Comparison of ENCODE assay signal across 23 cellular contexts in genomic region chr22:32308191-32308590, GRCh38. TPM values are rescaled to one million over a fixed set of nuclear protein-coding genes. Genes with fewer than 3 reads are reported as not detected.
DNase-seq lines count a peak whose midpoint lies in the region; ATAC-seq and TF ChIP-seq lines count a peak whose summit lies in the region.
"Had no signal": no experiment of that assay in that cellular context is flagged by ENCODE, and none has a peak within 500 bp of the region (broad histone marks: within the 10 kb centered on the region; RNA-seq: fewer than 3 reads in every experiment).

No MANE protein-coding gene starts in this region.

- no peaks in the 10 kb centered on the region for H3K36me3 Mint-ChIP-seq in glutamatergic neuron (ENCODE audit: unreplicated experiment)
- no peaks in the 10 kb centered on the region for H3K36me3 Mint-ChIP-seq in nephron progenitor cell (ENCODE audit: low read depth)
- no peaks in the 10 kb centered on the region for H3K36me3 Mint-ChIP-seq in CD8-positive, alpha-beta memory T cell
- H3K36me3 Mint-ChIP-seq: CD4-positive, CD25-positive, alpha-beta regulatory T cell; CD8-positive, alpha-beta T cell had no signal

- no peaks in the 10 kb centered on the region for H3K27me3 ChIP-seq in testis
- H3K27me3 ChIP-seq in uterus = no peaks in the 10 kb centered on the region
- no peaks in the 10 kb centered on the region for H3K27me3 ChIP-seq in CD8-positive, alpha-beta memory T cell (ENCODE audit: insufficient read depth, low read length, poor library complexity, severe bottlenecking)

- no peak overlapping the region for H3K4me3 ChIP-seq in testis
- no peak overlapping the region for H3K4me3 ChIP-seq in uterus
- no peak overlapping the region for H3K4me3 ChIP-seq in CD8-positive, alpha-beta memory T cell (ENCODE audit: low read length)
- H3K4me3 ChIP-seq: GM23338 had no signal

- H3K4me3 Mint-ChIP-seq in glutamatergic neuron (ENCODE audit: unreplicated experiment) = no peak overlapping the region
- H3K4me3 Mint-ChIP-seq in nephron progenitor cell = no peak overlapping the region
- H3K4me3 Mint-ChIP-seq in CD8-positive, alpha-beta memory T cell = no peak overlapping the region
- H3K4me3 Mint-ChIP-seq: CD4-positive, CD25-positive, alpha-beta regulatory T cell; CD8-positive, alpha-beta T cell; GM23338 had no signal

- ATAC-seq in Right ventricle myocardium inferior (no peak), left ventricle myocardium superior (no peak)
- ATAC-seq: CD8-positive, alpha-beta T cell; GM23338; HCT116 had no signal

- peaks cover 4% of the 10 kb centered on the region for H3K4me1 Mint-ChIP-seq in glutamatergic neuron (ENCODE audit: low read depth, unreplicated experiment)
- peaks cover 11% of the 10 kb centered on the region for H3K4me1 Mint-ChIP-seq in nephron progenitor cell
- H3K4me1 Mint-ChIP-seq in CD8-positive, alpha-beta memory T cell = no peaks in the 10 kb centered on the region
- H3K4me1 Mint-ChIP-seq: CD4-positive, CD25-positive, alpha-beta regulatory T cell had no signal

- TF ChIP-seq POLR2A in testis (IDR thresholded peaks at IDR 0.05) (no peak), uterus (IDR thresholded peaks at IDR 0.05) (no peak)

- H3K27ac Mint-ChIP-seq in glutamatergic neuron (ENCODE audit: unreplicated experiment) (peak overlapping the region; percentile 40), nephron progenitor cell (peak overlapping the region; percentile 46)
- H3K27ac Mint-ChIP-seq in CD8-positive, alpha-beta memory T cell = no peak overlapping the region
- H3K27ac Mint-ChIP-seq: CD4-positive, CD25-positive, alpha-beta regulatory T cell; CD8-positive, alpha-beta T cell; GM23338 had no signal

- WGBS in testis, 2 donors = 54 to 90% methylated on average over 7 of the region's 7 CpGs

- H3K27me3 Mint-ChIP-seq in glutamatergic neuron (ENCODE audit: unreplicated experiment) = peaks cover 5% of the 10 kb centered on the region
- peaks cover 26% of the 10 kb centered on the region for H3K27me3 Mint-ChIP-seq in nephron progenitor cell (ENCODE audit: low read depth, poor library complexity)
- peaks cover 19 to 59% of the 10 kb centered on the region in 2 donors for H3K27me3 Mint-ChIP-seq in CD8-positive, alpha-beta memory T cell

- H3K27ac ChIP-seq in testis (no peak overlapping the region), uterus (no peak overlapping the region)
- H3K27ac ChIP-seq in CD8-positive, alpha-beta memory T cell (ENCODE audit: low read depth, low read length) = no peak overlapping the region
- H3K27ac ChIP-seq: C4-2B had no signal

- TF ChIP-seq CTCF in glutamatergic neuron (IDR thresholded peaks at IDR 0.05; ENCODE audit: partially characterized antibody, unreplicated experiment) (no peak), nephron progenitor cell (IDR thresholded peaks at IDR 0.05) (no peak), testis (IDR thresholded peaks at IDR 0.05) (no peak), uterus (IDR thresholded peaks at IDR 0.05) (no peak)

- POLR2A ChIA-PET in CD8-positive, alpha-beta memory T cell (lab: Charles Lee) = no interaction called here

- intact Hi-C loops in Right ventricle myocardium inferior (cut with DNase I) = no loop called here
- intact Hi-C loops in left ventricle myocardium superior (cut with micrococcal nuclease) = no loop called here
- intact Hi-C loops in testis (cut with DNase I; ENCODE audit: low total_unique reads) = no loop called here
- intact Hi-C loops in uterus (cut with DNase I; ENCODE audit: low total_unique reads) = no loop called here

- CTCF ChIA-PET in CD8-positive, alpha-beta memory T cell (lab: Charles Lee) = no interaction called here

- H3K4me1 ChIP-seq in testis = no peaks in the 10 kb centered on the region
- H3K4me1 ChIP-seq in uterus = no peaks in the 10 kb centered on the region
- no peaks in the 10 kb centered on the region for H3K4me1 ChIP-seq in CD8-positive, alpha-beta memory T cell (ENCODE audit: insufficient read depth, low read length)

- no peaks in the 10 kb centered on the region for H3K9me3 ChIP-seq in testis
- no peaks in the 10 kb centered on the region for H3K9me3 ChIP-seq in uterus
- no peaks in the 10 kb centered on the region for H3K9me3 ChIP-seq in CD8-positive, alpha-beta memory T cell (ENCODE audit: low read length)

- H3K36me3 ChIP-seq in testis (ENCODE audit: low read depth, missing control alignments) (no peaks in the 10 kb centered on the region), uterus (no peaks in the 10 kb centered on the region)
- no peaks in the 10 kb centered on the region for H3K36me3 ChIP-seq in CD8-positive, alpha-beta memory T cell (ENCODE audit: insufficient read depth, low read length)

- DNase-seq in Right ventricle myocardium inferior (ENCODE audit: missing footprints) (peak; percentile 43), left ventricle myocardium superior (no peak), glutamatergic neuron (no peak), nephron progenitor cell (no peak), testis (peak; percentile 5), uterus (no peak)
- no peak for DNase-seq in CD8-positive, alpha-beta memory T cell
- DNase-seq: Calu3; CD4-positive, CD25-positive, alpha-beta regulatory T cell; CD8-positive, alpha-beta T cell; DMS53; DMS79 treated with DMSO at 0.1 percent for 48 hours; GF-D8; H9 had no signal

- H3K9me3 Mint-ChIP-seq in glutamatergic neuron (ENCODE audit: unreplicated experiment) (peaks cover 2% of the 10 kb centered on the region), nephron progenitor cell (no peaks in the 10 kb centered on the region)
- H3K9me3 Mint-ChIP-seq in CD8-positive, alpha-beta memory T cell = no peaks in the 10 kb centered on the region
- H3K9me3 Mint-ChIP-seq: CD8-positive, alpha-beta T cell; GM23338; H9 had no signal

RNA-seq across cellular contexts. Expression of gene RFPL3, which starts 49.5 kb away (rescaled TPM):
- total RNA-seq in Right ventricle myocardium inferior (not detected), left ventricle myocardium superior (not detected), glutamatergic neuron (ENCODE audit: unreplicated experiment) (not detected), testis (1 to 10 TPM; 2.6 to 3.6 TPM), uterus (not detected)
- polyA plus RNA-seq in testis (ENCODE audit: insufficient read depth, low read depth, low replicate concordance) = 4.1 TPM
- not detected for total RNA-seq in CD8-positive, alpha-beta memory T cell
- polyA plus RNA-seq in CD8-positive, alpha-beta memory T cell = not detected
- total RNA-seq: A172; A673; Calu3; CD4-positive, CD25-positive, alpha-beta regulatory T cell; CD8-positive, alpha-beta T cell; Daoy; G401; GM23338; H4; H9 had no signal
- polyA plus RNA-seq: BJ; CD4-positive, CD25-positive, alpha-beta regulatory T cell; GM23338 had no signal

RNA-seq across cellular contexts. Expression of gene SLC5A4, which starts 53.0 kb away (rescaled TPM):
- total RNA-seq in Right ventricle myocardium inferior (not detected), left ventricle myocardium superior (not detected), glutamatergic neuron (ENCODE audit: unreplicated experiment) (not detected), testis (1 to 10 TPM in 1 of 2 donors, under 1 TPM in 1; 0.93 to 1.0 TPM), uterus (1 to 10 TPM in 2 of 4 donors, not detected in 2; 4.7 to 4.9 TPM)
- polyA plus RNA-seq in testis (ENCODE audit: insufficient read depth, low read depth, low replicate concordance) = 1.1 TPM
- not detected for total RNA-seq in CD8-positive, alpha-beta memory T cell
- polyA plus RNA-seq in CD8-positive, alpha-beta memory T cell = not detected
- total RNA-seq: A172; Calu3; CD4-positive, CD25-positive, alpha-beta regulatory T cell; CD8-positive, alpha-beta T cell; Daoy; G401; GM23338; H9 had no signal
- polyA plus RNA-seq: BJ; CD4-positive, CD25-positive, alpha-beta regulatory T cell had no signal

Comparison
In these comparisons a context has a peak if more than half of its experiments do, and no peak if none do; other contexts are left out.
1. DNase-seq: peak in Right ventricle myocardium inferior (single experiment) and testis (single experiment); none in left ventricle myocardium superior (single experiment), glutamatergic neuron (single experiment), nephron progenitor cell (single experiment), uterus (0 of 2) and CD8-positive, alpha-beta memory T cell (0 of 5).
2. H3K27ac Mint-ChIP-seq: peak in glutamatergic neuron (single experiment) and nephron progenitor cell (single experiment); none in CD8-positive, alpha-beta memory T cell (0 of 8).